ENCODE assay signal across 1 cellular context in the genomic region with DNA sequence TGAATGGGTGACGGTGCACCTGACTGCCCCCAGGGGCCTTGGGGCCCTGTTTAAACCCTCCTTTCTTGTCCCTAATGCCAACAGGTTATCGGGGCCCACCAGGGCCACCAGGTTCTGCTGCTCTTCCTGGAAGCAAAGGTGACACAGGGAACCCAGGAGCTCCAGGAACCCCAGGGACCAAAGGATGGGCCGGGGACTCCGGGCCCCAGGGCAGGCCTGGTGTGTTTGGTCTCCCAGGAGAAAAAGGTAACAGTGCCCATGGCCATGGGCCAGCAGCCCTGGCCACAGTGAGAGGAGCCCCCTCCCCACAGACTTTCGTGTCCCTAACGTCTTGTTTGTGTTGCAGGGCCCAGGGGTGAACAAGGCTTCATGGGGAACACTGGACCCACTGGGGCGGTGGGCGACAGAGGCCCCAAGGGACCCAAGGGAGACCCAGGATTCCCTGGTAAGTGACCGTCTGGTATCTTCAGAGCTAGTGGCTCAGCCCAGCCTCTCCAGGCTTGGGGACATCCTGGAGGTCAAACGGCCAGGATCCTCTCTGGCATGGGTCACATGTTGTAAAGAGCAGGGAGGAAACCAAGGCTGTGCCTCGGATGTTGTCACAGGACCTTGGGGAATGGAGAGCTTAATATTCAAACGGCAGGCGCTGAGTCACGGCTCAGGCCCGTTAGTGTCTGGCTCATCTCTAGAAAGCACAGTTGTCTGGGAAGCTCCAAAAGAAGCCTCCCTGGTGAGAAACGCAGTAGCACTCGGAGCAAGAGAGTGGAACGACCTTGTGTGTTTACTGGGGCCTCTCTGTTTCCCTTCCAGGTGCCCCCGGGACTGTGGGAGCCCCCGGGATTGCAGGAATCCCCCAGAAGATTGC.
TF ChIP-seq lines count a peak whose summit lies in the region.

No MANE protein-coding gene starts in this region.

TF ChIP-seq in K562, 482 proteins besides CTCF, POLR2A, EP300 and RAD21 (continued from another document and continues in another):
- TF ChIP-seq PTRF (tag; IDR thresholded peaks at IDR 0.05) (no peak), ZFX (CRISPR knock-in tag; IDR thresholded peaks at IDR 0.05) (no peak), EGR1 (conservative IDR thresholded peaks at IDR 0.05) (no peak), MAFG (tag; conservative IDR thresholded peaks at IDR 0.05) (peak; percentile 51), ZNF444 (CRISPR knock-in tag; IDR thresholded peaks at IDR 0.05) (no peak), KDM5B (IDR thresholded peaks at IDR 0.05; ENCODE audit: insufficient replicate concordance, low read depth, low read length) (no peak), ZNF23 (CRISPR knock-in tag; IDR thresholded peaks at IDR 0.05) (no peak), TAF1 (IDR thresholded peaks at IDR 0.05; ENCODE audit: control insufficient read depth, extremely low read depth, insufficient read depth, low read length, severe bottlenecking) (no peak), CBX5 (IDR thresholded peaks at IDR 0.05; ENCODE audit: borderline replicate concordance, low read depth) (no peak), ZNF217 (CRISPR knock-in tag; IDR thresholded peaks at IDR 0.05) (no peak), SETDB1 (IDR thresholded peaks at IDR 0.05; ENCODE audit: low read length) (no peak), FOXK1 (CRISPR knock-in tag; IDR thresholded peaks at IDR 0.05; ENCODE audit: borderline replicate concordance) (no peak), ELF2 (CRISPR knock-in tag; IDR thresholded peaks at IDR 0.05) (no peak), KLF13 (tag; IDR thresholded peaks at IDR 0.05; ENCODE audit: borderline replicate concordance, low read depth) (no peak), ZNF184 (CRISPR knock-in tag; IDR thresholded peaks at IDR 0.05) (no peak), CEBPG (CRISPR knock-in tag; IDR thresholded peaks at IDR 0.05) (no peak), CEBPG (tag; conservative IDR thresholded peaks at IDR 0.05 in 1 of 2, IDR thresholded peaks at IDR 0.05 in 1 of 2) (no peak), MTA3 (IDR thresholded peaks at IDR 0.05; ENCODE audit: borderline replicate concordance) (no peak), MAFF (IDR thresholded peaks at IDR 0.05; ENCODE audit: low read length) (peak; percentile 49; the same call in 1 of the 2 replicates), NR4A1 (CRISPR knock-in tag; IDR thresholded peaks at IDR 0.05) (no peak), NR4A1 (tag; IDR thresholded peaks at IDR 0.05) (no peak), RHOXF2B (CRISPR knock-in tag; conservative IDR thresholded peaks at IDR 0.05) (no peak), SP1 (CRISPR knock-in tag; IDR thresholded peaks at IDR 0.05) (no peak), HNRNPLL (IDR thresholded peaks at IDR 0.05; ENCODE audit: low read depth, low read length, poor library complexity, severe bottlenecking) (no peak), EP400 (IDR thresholded peaks at IDR 0.05) (0 out of 2 replicates have a peak, but pooled peaks have one; percentile 21), SNIP1 (IDR thresholded peaks at IDR 0.05; ENCODE audit: low read depth) (no peak), CAMTA2 (CRISPR knock-in tag; conservative IDR thresholded peaks at IDR 0.05) (no peak)
- TF ChIP-seq, protein P1, sequence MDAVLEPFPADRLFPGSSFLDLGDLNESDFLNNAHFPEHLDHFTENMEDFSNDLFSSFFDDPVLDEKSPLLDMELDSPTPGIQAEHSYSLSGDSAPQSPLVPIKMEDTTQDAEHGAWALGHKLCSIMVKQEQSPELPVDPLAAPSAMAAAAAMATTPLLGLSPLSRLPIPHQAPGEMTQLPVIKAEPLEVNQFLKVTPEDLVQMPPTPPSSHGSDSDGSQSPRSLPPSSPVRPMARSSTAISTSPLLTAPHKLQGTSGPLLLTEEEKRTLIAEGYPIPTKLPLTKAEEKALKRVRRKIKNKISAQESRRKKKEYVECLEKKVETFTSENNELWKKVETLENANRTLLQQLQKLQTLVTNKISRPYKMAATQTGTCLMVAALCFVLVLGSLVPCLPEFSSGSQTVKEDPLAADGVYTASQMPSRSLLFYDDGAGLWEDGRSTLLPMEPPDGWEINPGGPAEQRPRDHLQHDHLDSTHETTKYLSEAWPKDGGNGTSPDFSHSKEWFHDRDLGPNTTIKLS (IDR thresholded peaks at IDR 0.05; ENCODE audit: borderline replicate concordance, low read depth): no peak
- TF ChIP-seq, protein P2, sequence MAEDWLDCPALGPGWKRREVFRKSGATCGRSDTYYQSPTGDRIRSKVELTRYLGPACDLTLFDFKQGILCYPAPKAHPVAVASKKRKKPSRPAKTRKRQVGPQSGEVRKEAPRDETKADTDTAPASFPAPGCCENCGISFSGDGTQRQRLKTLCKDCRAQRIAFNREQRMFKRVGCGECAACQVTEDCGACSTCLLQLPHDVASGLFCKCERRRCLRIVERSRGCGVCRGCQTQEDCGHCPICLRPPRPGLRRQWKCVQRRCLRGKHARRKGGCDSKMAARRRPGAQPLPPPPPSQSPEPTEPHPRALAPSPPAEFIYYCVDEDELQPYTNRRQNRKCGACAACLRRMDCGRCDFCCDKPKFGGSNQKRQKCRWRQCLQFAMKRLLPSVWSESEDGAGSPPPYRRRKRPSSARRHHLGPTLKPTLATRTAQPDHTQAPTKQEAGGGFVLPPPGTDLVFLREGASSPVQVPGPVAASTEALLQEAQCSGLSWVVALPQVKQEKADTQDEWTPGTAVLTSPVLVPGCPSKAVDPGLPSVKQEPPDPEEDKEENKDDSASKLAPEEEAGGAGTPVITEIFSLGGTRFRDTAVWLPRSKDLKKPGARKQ (CRISPR knock-in tag; IDR thresholded peaks at IDR 0.05): no peak
- TF ChIP-seq, protein P3, sequence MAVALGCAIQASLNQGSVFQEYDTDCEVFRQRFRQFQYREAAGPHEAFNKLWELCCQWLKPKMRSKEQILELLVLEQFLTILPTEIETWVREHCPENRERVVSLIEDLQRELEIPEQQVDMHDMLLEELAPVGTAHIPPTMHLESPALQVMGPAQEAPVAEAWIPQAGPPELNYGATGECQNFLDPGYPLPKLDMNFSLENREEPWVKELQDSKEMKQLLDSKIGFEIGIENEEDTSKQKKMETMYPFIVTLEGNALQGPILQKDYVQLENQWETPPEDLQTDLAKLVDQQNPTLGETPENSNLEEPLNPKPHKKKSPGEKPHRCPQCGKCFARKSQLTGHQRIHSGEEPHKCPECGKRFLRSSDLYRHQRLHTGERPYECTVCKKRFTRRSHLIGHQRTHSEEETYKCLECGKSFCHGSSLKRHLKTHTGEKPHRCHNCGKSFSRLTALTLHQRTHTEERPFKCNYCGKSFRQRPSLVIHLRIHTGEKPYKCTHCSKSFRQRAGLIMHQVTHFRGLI (CRISPR knock-in tag; IDR thresholded peaks at IDR 0.05): no peak
- TF ChIP-seq, protein P4, sequence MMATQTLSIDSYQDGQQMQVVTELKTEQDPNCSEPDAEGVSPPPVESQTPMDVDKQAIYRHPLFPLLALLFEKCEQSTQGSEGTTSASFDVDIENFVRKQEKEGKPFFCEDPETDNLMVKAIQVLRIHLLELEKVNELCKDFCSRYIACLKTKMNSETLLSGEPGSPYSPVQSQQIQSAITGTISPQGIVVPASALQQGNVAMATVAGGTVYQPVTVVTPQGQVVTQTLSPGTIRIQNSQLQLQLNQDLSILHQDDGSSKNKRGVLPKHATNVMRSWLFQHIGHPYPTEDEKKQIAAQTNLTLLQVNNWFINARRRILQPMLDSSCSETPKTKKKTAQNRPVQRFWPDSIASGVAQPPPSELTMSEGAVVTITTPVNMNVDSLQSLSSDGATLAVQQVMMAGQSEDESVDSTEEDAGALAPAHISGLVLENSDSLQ (IDR thresholded peaks at IDR 0.05): no peak
- TF ChIP-seq, protein P5, sequence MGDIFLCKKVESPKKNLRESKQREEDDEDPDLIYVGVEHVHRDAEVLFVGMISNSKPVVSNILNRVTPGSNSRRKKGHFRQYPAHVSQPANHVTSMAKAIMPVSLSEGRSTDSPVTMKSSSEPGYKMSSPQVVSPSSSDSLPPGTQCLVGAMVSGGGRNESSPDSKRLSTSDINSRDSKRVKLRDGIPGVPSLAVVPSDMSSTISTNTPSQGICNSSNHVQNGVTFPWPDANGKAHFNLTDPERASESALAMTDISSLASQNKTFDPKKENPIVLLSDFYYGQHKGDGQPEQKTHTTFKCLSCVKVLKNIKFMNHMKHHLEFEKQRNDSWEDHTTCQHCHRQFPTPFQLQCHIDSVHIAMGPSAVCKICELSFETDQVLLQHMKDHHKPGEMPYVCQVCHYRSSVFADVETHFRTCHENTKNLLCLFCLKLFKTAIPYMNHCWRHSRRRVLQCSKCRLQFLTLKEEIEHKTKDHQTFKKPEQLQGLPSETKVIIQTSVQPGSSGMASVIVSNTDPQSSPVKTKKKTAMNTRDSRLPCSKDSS (IDR thresholded peaks at IDR 0.05; ENCODE audit: low read depth, partially characterized antibody): no peak
- TF ChIP-seq, protein P6, sequence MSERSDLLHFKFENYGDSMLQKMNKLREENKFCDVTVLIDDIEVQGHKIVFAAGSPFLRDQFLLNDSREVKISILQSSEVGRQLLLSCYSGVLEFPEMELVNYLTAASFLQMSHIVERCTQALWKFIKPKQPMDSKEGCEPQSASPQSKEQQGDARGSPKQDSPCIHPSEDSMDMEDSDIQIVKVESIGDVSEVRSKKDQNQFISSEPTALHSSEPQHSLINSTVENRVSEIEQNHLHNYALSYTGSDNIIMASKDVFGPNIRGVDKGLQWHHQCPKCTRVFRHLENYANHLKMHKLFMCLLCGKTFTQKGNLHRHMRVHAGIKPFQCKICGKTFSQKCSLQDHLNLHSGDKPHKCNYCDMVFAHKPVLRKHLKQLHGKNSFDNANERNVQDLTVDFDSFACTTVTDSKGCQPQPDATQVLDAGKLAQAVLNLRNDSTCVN (CRISPR knock-in tag; IDR thresholded peaks at IDR 0.05): no peak
- TF ChIP-seq, protein P7, sequence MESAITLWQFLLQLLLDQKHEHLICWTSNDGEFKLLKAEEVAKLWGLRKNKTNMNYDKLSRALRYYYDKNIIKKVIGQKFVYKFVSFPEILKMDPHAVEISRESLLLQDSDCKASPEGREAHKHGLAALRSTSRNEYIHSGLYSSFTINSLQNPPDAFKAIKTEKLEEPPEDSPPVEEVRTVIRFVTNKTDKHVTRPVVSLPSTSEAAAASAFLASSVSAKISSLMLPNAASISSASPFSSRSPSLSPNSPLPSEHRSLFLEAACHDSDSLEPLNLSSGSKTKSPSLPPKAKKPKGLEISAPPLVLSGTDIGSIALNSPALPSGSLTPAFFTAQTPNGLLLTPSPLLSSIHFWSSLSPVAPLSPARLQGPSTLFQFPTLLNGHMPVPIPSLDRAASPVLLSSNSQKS (CRISPR knock-in tag; IDR thresholded peaks at IDR 0.05): no peak
- TF ChIP-seq, protein P8, sequence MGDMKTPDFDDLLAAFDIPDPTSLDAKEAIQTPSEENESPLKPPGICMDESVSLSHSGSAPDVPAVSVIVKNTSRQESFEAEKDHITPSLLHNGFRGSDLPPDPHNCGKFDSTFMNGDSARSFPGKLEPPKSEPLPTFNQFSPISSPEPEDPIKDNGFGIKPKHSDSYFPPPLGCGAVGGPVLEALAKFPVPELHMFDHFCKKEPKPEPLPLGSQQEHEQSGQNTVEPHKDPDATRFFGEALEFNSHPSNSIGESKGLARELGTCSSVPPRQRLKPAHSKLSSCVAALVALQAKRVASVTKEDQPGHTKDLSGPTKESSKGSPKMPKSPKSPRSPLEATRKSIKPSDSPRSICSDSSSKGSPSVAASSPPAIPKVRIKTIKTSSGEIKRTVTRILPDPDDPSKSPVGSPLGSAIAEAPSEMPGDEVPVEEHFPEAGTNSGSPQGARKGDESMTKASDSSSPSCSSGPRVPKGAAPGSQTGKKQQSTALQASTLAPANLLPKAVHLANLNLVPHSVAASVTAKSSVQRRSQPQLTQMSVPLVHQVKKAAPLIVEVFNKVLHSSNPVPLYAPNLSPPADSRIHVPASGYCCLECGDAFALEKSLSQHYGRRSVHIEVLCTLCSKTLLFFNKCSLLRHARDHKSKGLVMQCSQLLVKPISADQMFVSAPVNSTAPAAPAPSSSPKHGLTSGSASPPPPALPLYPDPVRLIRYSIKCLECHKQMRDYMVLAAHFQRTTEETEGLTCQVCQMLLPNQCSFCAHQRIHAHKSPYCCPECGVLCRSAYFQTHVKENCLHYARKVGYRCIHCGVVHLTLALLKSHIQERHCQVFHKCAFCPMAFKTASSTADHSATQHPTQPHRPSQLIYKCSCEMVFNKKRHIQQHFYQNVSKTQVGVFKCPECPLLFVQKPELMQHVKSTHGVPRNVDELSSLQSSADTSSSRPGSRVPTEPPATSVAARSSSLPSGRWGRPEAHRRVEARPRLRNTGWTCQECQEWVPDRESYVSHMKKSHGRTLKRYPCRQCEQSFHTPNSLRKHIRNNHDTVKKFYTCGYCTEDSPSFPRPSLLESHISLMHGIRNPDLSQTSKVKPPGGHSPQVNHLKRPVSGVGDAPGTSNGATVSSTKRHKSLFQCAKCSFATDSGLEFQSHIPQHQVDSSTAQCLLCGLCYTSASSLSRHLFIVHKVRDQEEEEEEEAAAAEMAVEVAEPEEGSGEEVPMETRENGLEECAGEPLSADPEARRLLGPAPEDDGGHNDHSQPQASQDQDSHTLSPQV (IDR thresholded peaks at IDR 0.05): peak; percentile 87
- TF ChIP-seq, protein P9, sequence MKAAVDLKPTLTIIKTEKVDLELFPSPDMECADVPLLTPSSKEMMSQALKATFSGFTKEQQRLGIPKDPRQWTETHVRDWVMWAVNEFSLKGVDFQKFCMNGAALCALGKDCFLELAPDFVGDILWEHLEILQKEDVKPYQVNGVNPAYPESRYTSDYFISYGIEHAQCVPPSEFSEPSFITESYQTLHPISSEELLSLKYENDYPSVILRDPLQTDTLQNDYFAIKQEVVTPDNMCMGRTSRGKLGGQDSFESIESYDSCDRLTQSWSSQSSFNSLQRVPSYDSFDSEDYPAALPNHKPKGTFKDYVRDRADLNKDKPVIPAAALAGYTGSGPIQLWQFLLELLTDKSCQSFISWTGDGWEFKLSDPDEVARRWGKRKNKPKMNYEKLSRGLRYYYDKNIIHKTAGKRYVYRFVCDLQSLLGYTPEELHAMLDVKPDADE (conservative IDR thresholded peaks at IDR 0.05; ENCODE audit: control insufficient read depth, low read depth, low read length): no peak
- TF ChIP-seq, protein P10, sequence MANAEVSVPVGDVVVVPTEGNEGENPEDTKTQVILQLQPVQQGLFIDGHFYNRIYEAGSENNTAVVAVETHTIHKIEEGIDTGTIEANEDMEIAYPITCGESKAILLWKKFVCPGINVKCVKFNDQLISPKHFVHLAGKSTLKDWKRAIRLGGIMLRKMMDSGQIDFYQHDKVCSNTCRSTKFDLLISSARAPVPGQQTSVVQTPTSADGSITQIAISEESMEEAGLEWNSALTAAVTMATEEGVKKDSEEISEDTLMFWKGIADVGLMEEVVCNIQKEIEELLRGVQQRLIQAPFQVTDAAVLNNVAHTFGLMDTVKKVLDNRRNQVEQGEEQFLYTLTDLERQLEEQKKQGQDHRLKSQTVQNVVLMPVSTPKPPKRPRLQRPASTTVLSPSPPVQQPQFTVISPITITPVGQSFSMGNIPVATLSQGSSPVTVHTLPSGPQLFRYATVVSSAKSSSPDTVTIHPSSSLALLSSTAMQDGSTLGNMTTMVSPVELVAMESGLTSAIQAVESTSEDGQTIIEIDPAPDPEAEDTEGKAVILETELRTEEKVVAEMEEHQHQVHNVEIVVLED (CRISPR knock-in tag; IDR thresholded peaks at IDR 0.05): no peak
- TF ChIP-seq, protein P11, sequence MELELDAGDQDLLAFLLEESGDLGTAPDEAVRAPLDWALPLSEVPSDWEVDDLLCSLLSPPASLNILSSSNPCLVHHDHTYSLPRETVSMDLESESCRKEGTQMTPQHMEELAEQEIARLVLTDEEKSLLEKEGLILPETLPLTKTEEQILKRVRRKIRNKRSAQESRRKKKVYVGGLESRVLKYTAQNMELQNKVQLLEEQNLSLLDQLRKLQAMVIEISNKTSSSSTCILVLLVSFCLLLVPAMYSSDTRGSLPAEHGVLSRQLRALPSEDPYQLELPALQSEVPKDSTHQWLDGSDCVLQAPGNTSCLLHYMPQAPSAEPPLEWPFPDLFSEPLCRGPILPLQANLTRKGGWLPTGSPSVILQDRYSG (tag; conservative IDR thresholded peaks at IDR 0.05; ENCODE audit: low read depth): no peak
